ENCODE assay signal across 3 cellular contexts in the genomic region with DNA sequence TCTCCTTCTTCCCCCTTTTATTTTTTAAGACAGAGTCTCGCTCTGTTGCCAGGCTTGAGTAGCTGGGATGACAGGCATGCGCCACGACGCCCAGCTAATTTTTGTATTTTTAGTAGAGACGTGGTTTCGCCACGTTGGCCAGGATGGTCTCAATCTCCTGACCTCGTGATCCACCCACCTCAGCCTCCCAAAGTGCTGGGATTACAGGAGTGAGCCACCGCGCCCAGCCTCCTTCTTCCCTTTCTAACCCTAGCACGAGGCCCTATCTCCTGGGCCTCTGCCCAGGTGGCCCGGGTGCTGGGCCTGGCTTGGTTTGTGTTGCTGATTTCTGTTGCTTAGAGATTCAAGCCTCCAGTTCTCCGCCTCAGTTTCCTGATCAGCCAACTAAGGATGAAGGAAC. TPM values are rescaled to one million over a fixed set of nuclear protein-coding genes. Genes with fewer than 3 reads are reported as not detected.
"Had no signal": no experiment of that assay in that cellular context is flagged by ENCODE, and none has a peak within 500 bp of the region (broad histone marks: within the 10 kb centered on the region; RNA-seq: fewer than 3 reads in every experiment).

No MANE protein-coding gene starts in this region.

RNA-seq across cellular contexts. Expression of gene CD6, which starts 2.8 kb away (rescaled TPM):
- total RNA-seq: dermis blood vessel endothelial cell, osteocyte, pulmonary artery endothelial cell had no signal
